Comparison of ENCODE assay signal across 1 cellular context in the genomic region with DNA sequence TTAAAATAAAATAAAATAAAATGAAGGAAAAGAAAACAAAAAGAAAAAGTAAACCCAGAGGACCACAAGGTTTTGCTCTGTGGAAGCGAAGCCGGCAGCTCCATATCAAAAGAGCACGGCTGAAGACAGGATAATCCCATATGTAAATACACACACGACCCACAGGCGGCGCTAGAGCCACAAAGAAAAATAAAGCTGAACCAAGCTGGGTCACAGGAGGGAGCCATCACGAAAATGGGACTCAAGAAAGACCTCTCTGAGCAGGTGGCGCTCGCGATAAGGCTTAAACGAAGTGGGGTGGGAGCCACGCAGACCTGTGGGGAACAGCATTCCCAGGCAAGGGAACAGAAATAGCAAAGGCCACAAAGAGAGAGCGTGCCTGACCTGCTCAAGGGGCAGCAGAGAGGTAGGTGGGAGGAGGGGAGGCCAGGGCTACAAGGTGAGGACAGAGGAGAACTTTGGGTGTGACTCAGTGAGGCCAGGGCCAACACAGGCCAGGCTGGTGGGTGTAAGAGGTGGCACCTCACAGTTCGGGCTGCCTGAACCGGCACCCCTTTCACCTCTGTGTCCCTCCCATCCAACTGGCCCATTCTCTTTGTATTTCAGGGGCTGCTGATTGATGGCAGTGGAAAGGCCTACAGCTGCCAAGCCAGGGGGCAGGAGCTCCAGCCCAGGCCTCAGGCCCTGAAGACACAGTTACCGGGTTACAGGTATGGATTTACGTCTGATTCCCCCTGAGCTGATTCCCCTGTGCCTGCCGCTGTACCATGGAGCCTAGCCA.
TF ChIP-seq lines count a peak whose summit lies in the region.

No MANE protein-coding gene starts in this region.

TF ChIP-seq in GM23338, 12 proteins besides CTCF, POLR2A, EP300 and RAD21 (continued from another document):
- TF ChIP-seq, protein P1, sequence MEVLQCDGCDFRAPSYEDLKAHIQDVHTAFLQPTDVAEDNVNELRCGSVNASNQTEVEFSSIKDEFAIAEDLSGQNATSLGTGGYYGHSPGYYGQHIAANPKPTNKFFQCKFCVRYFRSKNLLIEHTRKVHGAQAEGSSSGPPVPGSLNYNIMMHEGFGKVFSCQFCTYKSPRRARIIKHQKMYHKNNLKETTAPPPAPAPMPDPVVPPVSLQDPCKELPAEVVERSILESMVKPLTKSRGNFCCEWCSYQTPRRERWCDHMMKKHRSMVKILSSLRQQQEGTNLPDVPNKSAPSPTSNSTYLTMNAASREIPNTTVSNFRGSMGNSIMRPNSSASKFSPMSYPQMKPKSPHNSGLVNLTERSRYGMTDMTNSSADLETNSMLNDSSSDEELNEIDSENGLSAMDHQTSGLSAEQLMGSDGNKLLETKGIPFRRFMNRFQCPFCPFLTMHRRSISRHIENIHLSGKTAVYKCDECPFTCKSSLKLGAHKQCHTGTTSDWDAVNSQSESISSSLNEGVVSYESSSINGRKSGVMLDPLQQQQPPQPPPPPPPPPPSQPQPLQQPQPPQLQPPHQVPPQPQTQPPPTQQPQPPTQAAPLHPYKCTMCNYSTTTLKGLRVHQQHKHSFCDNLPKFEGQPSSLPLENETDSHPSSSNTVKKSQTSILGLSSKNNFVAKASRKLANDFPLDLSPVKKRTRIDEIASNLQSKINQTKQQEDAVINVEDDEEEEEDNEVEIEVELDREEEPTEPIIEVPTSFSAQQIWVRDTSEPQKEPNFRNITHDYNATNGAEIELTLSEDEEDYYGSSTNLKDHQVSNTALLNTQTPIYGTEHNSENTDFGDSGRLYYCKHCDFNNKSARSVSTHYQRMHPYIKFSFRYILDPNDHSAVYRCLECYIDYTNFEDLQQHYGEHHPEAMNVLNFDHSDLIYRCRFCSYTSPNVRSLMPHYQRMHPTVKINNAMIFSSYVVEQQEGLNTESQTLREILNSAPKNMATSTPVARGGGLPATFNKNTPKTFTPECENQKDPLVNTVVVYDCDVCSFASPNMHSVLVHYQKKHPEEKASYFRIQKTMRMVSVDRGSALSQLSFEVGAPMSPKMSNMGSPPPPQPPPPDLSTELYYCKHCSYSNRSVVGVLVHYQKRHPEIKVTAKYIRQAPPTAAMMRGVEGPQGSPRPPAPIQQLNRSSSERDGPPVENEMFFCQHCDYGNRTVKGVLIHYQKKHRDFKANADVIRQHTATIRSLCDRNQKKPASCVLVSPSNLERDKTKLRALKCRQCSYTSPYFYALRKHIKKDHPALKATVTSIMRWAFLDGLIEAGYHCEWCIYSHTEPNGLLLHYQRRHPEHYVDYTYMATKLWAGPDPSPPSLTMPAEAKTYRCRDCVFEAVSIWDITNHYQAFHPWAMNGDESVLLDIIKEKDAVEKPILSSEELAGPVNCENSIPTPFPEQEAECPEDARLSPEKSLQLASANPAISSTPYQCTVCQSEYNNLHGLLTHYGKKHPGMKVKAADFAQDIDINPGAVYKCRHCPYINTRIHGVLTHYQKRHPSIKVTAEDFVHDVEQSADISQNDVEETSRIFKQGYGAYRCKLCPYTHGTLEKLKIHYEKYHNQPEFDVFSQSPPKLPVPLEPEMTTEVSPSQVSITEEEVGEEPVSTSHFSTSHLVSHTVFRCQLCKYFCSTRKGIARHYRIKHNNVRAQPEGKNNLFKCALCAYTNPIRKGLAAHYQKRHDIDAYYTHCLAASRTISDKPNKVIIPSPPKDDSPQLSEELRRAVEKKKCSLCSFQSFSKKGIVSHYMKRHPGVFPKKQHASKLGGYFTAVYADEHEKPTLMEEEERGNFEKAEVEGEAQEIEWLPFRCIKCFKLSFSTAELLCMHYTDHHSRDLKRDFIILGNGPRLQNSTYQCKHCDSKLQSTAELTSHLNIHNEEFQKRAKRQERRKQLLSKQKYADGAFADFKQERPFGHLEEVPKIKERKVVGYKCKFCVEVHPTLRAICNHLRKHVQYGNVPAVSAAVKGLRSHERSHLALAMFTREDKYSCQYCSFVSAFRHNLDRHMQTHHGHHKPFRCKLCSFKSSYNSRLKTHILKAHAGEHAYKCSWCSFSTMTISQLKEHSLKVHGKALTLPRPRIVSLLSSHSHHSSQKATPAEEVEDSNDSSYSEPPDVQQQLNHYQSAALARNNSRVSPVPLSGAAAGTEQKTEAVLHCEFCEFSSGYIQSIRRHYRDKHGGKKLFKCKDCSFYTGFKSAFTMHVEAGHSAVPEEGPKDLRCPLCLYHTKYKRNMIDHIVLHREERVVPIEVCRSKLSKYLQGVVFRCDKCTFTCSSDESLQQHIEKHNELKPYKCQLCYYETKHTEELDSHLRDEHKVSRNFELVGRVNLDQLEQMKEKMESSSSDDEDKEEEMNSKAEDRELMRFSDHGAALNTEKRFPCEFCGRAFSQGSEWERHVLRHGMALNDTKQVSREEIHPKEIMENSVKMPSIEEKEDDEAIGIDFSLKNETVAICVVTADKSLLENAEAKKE (CRISPR knock-in tag; IDR thresholded peaks at IDR 0.05): no peak
- no peak for TF ChIP-seq NANOG (IDR thresholded peaks at IDR 0.05; ENCODE audit: borderline replicate concordance)
- TF ChIP-seq ZNF331 (CRISPR knock-in tag; IDR thresholded peaks at IDR 0.05; ENCODE audit: low read depth): no peak
